18 cellular contexts compared by ENCODE assay signal in the genomic region with DNA sequence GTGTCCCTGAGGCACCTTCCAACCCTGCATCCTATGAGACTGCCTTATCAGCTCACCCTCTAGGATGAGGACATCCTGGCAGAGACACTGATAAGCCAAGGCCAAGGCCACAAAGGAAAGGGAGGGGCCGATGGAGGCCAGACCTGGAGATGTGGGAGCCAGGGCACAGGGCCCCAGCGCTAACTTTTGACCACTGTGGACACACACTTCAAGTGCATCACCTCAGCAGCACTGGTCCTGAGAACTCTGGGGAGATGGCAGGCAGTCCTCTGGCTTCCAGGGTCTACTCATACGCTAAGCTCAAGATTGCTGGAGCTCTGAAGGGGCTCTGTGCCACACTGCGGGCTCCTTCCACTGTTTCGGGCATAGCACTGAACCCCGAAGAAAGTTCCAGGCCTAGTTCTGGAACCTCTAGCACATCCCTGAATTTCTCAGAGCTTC.
DNase-seq lines count a peak whose midpoint lies in the region; ATAC-seq, FAIRE-seq and TF ChIP-seq lines count a peak whose summit lies in the region.
"Had no signal": no experiment of that assay in that cellular context is flagged by ENCODE, and none has a peak within 500 bp of the region (broad histone marks: within the 10 kb centered on the region; RNA-seq: fewer than 3 reads in every experiment).

No MANE protein-coding gene starts in this region.

- TF ChIP-seq CTCF in HepG2 (CRISPR knock-in tag; IDR thresholded peaks at IDR 0.05) (no peak), right lobe of liver (IDR thresholded peaks at IDR 0.05) (no peak), osteoblast (IDR thresholded peaks at IDR 0.05; ENCODE audit: extremely low read depth, low read depth, low read length) (no peak), RWPE1 (conservative IDR thresholded peaks at IDR 0.05; ENCODE audit: low read depth) (no peak)

- TF ChIP-seq POLR2A in HepG2 (IDR thresholded peaks at IDR 0.05; ENCODE audit: insufficient read depth in 1 of 2, low read depth in 2 of 2, low read length in 2 of 2) (no peak), right lobe of liver (IDR thresholded peaks at IDR 0.05) (no peak), erythroblast (IDR thresholded peaks at IDR 0.05; ENCODE audit: low read length) (no peak)

- in situ Hi-C loops in HepG2 (cut with HindIII; ENCODE audit: extremely low pct_ligation_motif_present, low pct_unique_long_range_greater_than_20kb): no loop called here

- 37% methylated on average over 3 of the region's 6 CpGs for WGBS in HepG2 (ENCODE audit: low lambda C conversion rate)
- WGBS in right lobe of liver (ENCODE audit: insufficient coverage, low coverage, low lambda C conversion rate, missing lambda C conversion rate): 56% methylated on average over 2 of the region's 6 CpGs

- DNase-seq in HepG2 (ENCODE audit: low spot score): peak; percentile 34
- no peak for DNase-seq in right lobe of liver
- DNase-seq in erythroblast (lab: John Stamatoyannopoulos, UW): peak; percentile 50 to 64
- peak; percentile 27 for DNase-seq in osteoblast (ENCODE audit: insufficient read length, low spot score, missing footprints)
- no peak for DNase-seq in RWPE1 (ENCODE audit: low spot score)
- no peak for DNase-seq in NCI-H510A treated with DMSO at 0.1 percent for 48 hours (lab: John Stamatoyannopoulos, UW)
- DNase-seq: activated T-cell treated with anti-CD3 and anti-CD28 coated beads, Interleukin-2, amount 50 U/mL, for 72 hours; DMS79; effector CD8-positive, alpha-beta T cell; esophagus squamous epithelium; GOT3; KG1; left cardiac atrium; NCI-H187 treated with DMSO at 0.1 percent for 48 hours; NCI-H446 treated with DMSO at 0.1 percent for 48 hours had no signal

- TF ChIP-seq RAD21 in HepG2 (CRISPR knock-in tag; IDR thresholded peaks at IDR 0.05): no peak

- H3K79me2 ChIP-seq in HepG2 (ENCODE audit: insufficient read depth, low read length) (no peaks in the 10 kb centered on the region), osteoblast (ENCODE audit: insufficient read depth, low read length) (no peaks in the 10 kb centered on the region)

- H3K27ac ChIP-seq in HepG2 (ENCODE audit: extremely low read length, insufficient read depth, low read length) (no peak overlapping the region), right lobe of liver (no peak overlapping the region), osteoblast (ENCODE audit: low read depth, low read length) (no peak overlapping the region), RWPE1 (no peak overlapping the region)

- CTCF ChIA-PET in HepG2 (lab: Yijun Ruan, JAX; ENCODE audit: low intra/inter-chr PET ratio, low total read pairs): no interaction called here
- CTCF ChIA-PET in RWPE1 (lab: Yijun Ruan, JAX): no interaction called here

- BruUV-seq in HepG2 (replicated peaks; lab: Mats Ljungman, UMichigan): no TSS peak

- H2AFZ ChIP-seq in HepG2 (ENCODE audit: low read length) (no peak overlapping the region), osteoblast (ENCODE audit: low read length) (no peak overlapping the region)

- H3K36me3 ChIP-seq in HepG2 (replicated peaks in 1 of 2; ENCODE audit: control insufficient read depth in 1 of 2, insufficient read depth in 2 of 2, low read length in 2 of 2) (no peaks in the 10 kb centered on the region), right lobe of liver (no peaks in the 10 kb centered on the region), osteoblast (ENCODE audit: insufficient read depth, low read length) (no peaks in the 10 kb centered on the region)
- H3K36me3 ChIP-seq: esophagus squamous epithelium had no signal

- TF ChIP-seq EP300 in HepG2 (IDR thresholded peaks at IDR 0.05; ENCODE audit: low read depth in 2 of 2, low read length in 2 of 2) (peak in 1 of 2 experiments; percentile 47; a peak in 2 of 4 replicates), HepG2 (CRISPR knock-in tag; IDR thresholded peaks at IDR 0.05; ENCODE audit: borderline replicate concordance) (no peak)

- peak; percentile 71 for FAIRE-seq in HepG2 (lab: Jason Lieb, UNC)
- FAIRE-seq: astrocyte, GM19239 had no signal

- intact Hi-C loops in HepG2 (cut with micrococcal nuclease; ENCODE audit: unreplicated experiment) (no loop called here), right lobe of liver (cut with DNase I) (no loop called here)

- H3K9me3 ChIP-seq in HepG2 (ENCODE audit: low read length): no peaks in the 10 kb centered on the region
- no peaks in the 10 kb centered on the region for H3K9me3 ChIP-seq in right lobe of liver
- H3K9me3 ChIP-seq in osteoblast (ENCODE audit: low read depth, low read length): no peaks in the 10 kb centered on the region
- H3K9me3 ChIP-seq: esophagus squamous epithelium had no signal

- H3K4me3 ChIP-seq in HepG2 (replicated peaks in 1 of 3; ENCODE audit: insufficient read depth in 1 of 3, low read depth in 2 of 3, low read length in 3 of 3) (no peak overlapping the region), right lobe of liver (no peak overlapping the region), osteoblast (ENCODE audit: insufficient read depth, low read length) (no peak overlapping the region)
- H3K4me3 ChIP-seq: esophagus squamous epithelium had no signal

- H4K20me1 ChIP-seq in HepG2 (ENCODE audit: insufficient read depth, low read length) (no peaks in the 10 kb centered on the region), osteoblast (ENCODE audit: insufficient read depth, low read length) (no peaks in the 10 kb centered on the region)

- ATAC-seq in HepG2 (peak; percentile 16; the same call in 2 of the 3 replicates), right lobe of liver (no peak), GM18861 (IDR thresholded peaks at IDR 0.05; ENCODE audit: unreplicated experiment) (no peak)
- ATAC-seq: activated T-cell treated with anti-CD3 and anti-CD28 coated beads, Interleukin-2, amount 50 U/mL, for 72 hours had no signal

- POLR2A ChIA-PET in HepG2 (lab: Yijun Ruan, JAX): interaction anchor here (1.0 to 2.7 kb wide), 7 partner anchors 10 to 103 kb away, joined by 3 to 15 read pairs (median 4); a partner anchor contains a TSS
- POLR2A ChIA-PET in RWPE1 (lab: Yijun Ruan, JAX; ENCODE audit: low non-redundant PET): no interaction called here

- H3K27me3 ChIP-seq in HepG2 (ENCODE audit: control insufficient read depth in 1 of 2, insufficient read depth in 2 of 2, low read length in 2 of 2) (peaks cover 2 to 5% of the 10 kb centered on the region in 2 experiments; a peak in 3 of 5 replicates), right lobe of liver (no peaks in the 10 kb centered on the region), osteoblast (ENCODE audit: insufficient read depth, low read length) (peaks cover 9% of the 10 kb centered on the region)
- H3K27me3 ChIP-seq: esophagus squamous epithelium had no signal

- H3K4me1 ChIP-seq in HepG2 (ENCODE audit: insufficient read depth, low read length): peaks cover 72% of the 10 kb centered on the region
- H3K4me1 ChIP-seq in right lobe of liver: peaks cover 0 to 11% (median 0%) of the 10 kb centered on the region in 4 donors
- no peaks in the 10 kb centered on the region for H3K4me1 ChIP-seq in osteoblast (ENCODE audit: insufficient read depth, low read length)

- H3K4me2 ChIP-seq in HepG2 (ENCODE audit: low read depth, low read length): peak overlapping the region; percentile 18; the same call in 1 of the 2 replicates
- H3K4me2 ChIP-seq in osteoblast (ENCODE audit: insufficient read depth, low read length): no peak overlapping the region

- H3K9ac ChIP-seq in HepG2 (ENCODE audit: insufficient read depth, low read depth, low read length): no peak overlapping the region

TF ChIP-seq in HepG2, 621 proteins besides CTCF, POLR2A, EP300 and RAD21 (continues in another document):
- TF ChIP-seq ZNF383 (CRISPR knock-in tag; IDR thresholded peaks at IDR 0.05; ENCODE audit: borderline replicate concordance) (no peak), RELA (CRISPR knock-in tag; IDR thresholded peaks at IDR 0.05) (no peak), ZNF274 (CRISPR knock-in tag; IDR thresholded peaks at IDR 0.05) (0 out of 2 replicates have a peak, but pooled peaks have one; percentile 23), CHD4 (IDR thresholded peaks at IDR 0.05; ENCODE audit: borderline replicate concordance, low read length) (no peak), NR2F2 (IDR thresholded peaks at IDR 0.05; ENCODE audit: borderline replicate concordance, low read depth) (no peak), NCOA1 (CRISPR knock-in tag; IDR thresholded peaks at IDR 0.05) (no peak), TCF7L2 (IDR thresholded peaks at IDR 0.05; ENCODE audit: low read depth, low read length) (no peak), NAIF1 (CRISPR knock-in tag; IDR thresholded peaks at IDR 0.05; ENCODE audit: borderline replicate concordance) (no peak), PHF8 (CRISPR knock-in tag; IDR thresholded peaks at IDR 0.05) (no peak), SIX4 (CRISPR knock-in tag; IDR thresholded peaks at IDR 0.05) (0 out of 2 replicates have a peak, but pooled peaks have one; percentile 26), ZNF224 (CRISPR knock-in tag; IDR thresholded peaks at IDR 0.05) (no peak), ETV5 (CRISPR knock-in tag; IDR thresholded peaks at IDR 0.05; ENCODE audit: borderline replicate concordance) (peak; percentile 44; the same call in 1 of the 2 replicates), ZNF891 (CRISPR knock-in tag; IDR thresholded peaks at IDR 0.05) (no peak), RXRA (CRISPR knock-in tag; IDR thresholded peaks at IDR 0.05) (peak; percentile 91), ZNF24 (IDR thresholded peaks at IDR 0.05) (no peak), HDAC2 (CRISPR knock-in tag; IDR thresholded peaks at IDR 0.05) (peak; percentile 51; the same call in 1 of the 2 replicates), ZNF549 (CRISPR knock-in tag; IDR thresholded peaks at IDR 0.05) (no peak), PITX1 (CRISPR knock-in tag; IDR thresholded peaks at IDR 0.05) (no peak), PAWR (CRISPR knock-in tag; IDR thresholded peaks at IDR 0.05; ENCODE audit: borderline replicate concordance) (no peak), ZNF615 (CRISPR knock-in tag; IDR thresholded peaks at IDR 0.05; ENCODE audit: borderline replicate concordance) (no peak)
- TF ChIP-seq, protein P1, sequence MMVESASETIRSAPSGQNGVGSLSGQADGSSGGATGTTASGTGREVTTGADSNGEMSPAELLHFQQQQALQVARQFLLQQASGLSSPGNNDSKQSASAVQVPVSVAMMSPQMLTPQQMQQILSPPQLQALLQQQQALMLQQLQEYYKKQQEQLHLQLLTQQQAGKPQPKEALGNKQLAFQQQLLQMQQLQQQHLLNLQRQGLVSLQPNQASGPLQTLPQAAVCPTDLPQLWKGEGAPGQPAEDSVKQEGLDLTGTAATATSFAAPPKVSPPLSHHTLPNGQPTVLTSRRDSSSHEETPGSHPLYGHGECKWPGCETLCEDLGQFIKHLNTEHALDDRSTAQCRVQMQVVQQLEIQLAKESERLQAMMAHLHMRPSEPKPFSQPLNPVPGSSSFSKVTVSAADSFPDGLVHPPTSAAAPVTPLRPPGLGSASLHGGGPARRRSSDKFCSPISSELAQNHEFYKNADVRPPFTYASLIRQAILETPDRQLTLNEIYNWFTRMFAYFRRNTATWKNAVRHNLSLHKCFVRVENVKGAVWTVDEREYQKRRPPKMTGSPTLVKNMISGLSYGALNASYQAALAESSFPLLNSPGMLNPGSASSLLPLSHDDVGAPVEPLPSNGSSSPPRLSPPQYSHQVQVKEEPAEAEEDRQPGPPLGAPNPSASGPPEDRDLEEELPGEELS (CRISPR knock-in tag; IDR thresholded peaks at IDR 0.05): no peak

Comparison
In these comparisons a context has a peak if more than half of its experiments do, and no peak if none do; other contexts are left out.
1. DNase-seq: peak in HepG2 (single experiment), erythroblast (2 of 2) and osteoblast (single experiment); none in right lobe of liver (0 of 3), RWPE1 (single experiment) and NCI-H510A treated with DMSO at 0.1 percent for 48 hours (single experiment).